15 cellular contexts compared by ENCODE assay signal in the genomic region with DNA sequence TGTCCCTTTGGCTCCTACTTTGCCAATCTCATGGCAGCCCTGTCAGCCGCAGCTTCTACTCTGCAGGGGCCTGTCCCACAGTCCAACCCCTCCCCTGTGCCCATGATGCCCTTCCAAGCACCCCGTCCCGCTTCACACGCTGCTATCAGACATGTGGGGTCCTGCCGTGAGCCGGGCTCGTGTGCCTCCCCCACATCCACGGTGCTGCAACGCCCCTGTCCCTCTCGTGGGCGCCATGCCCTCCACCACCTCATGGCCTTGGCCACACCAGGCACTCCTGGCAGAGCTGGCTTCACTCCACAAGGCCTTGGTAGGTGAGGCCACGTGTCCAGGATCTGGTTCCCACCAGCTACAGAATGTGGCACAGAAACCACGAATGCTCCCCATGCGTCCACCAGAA. TPM values are rescaled to one million over a fixed set of nuclear protein-coding genes. Genes with fewer than 3 reads are reported as not detected.
DNase-seq lines count a peak whose midpoint lies in the region; ATAC-seq and TF ChIP-seq lines count a peak whose summit lies in the region.
"Had no signal": no experiment of that assay in that cellular context is flagged by ENCODE, and none has a peak within 500 bp of the region (broad histone marks: within the 10 kb centered on the region; RNA-seq: fewer than 3 reads in every experiment).

No MANE protein-coding gene starts in this region.

- peaks cover 3% of the 10 kb centered on the region for H3K4me1 Mint-ChIP-seq in endothelial cell (ENCODE audit: unreplicated experiment)
- H3K4me1 Mint-ChIP-seq in stimulated activated naive B cell treated with anti-CD40 and anti-IgM and Interleukin-4, amounts not matched to agents 10 μg/mL and 1 μg/mL and 100 μg/mL, for 72 hours: peaks cover 4 to 6% of the 10 kb centered on the region in 2 donors

- no peak overlapping the region for H3K27ac ChIP-seq in IMR-90 (ENCODE audit: insufficient read depth, low read length)
- H3K27ac ChIP-seq in WERI-Rb-1: peak overlapping the region; percentile 100
- no peak overlapping the region for H3K27ac ChIP-seq in trophoblast cell (ENCODE audit: low read depth, low read length)
- H3K27ac ChIP-seq: GM23248 had no signal

- no peak overlapping the region for H3K27ac Mint-ChIP-seq in endothelial cell (ENCODE audit: unreplicated experiment)
- peak overlapping the region; percentile 15 for H3K27ac Mint-ChIP-seq in stimulated activated naive B cell treated with anti-CD40 and anti-IgM and Interleukin-4, amounts not matched to agents 10 μg/mL and 1 μg/mL and 100 μg/mL, for 72 hours
- H3K27ac Mint-ChIP-seq: CD4-positive, alpha-beta memory T cell had no signal

- no peak overlapping the region for H4K91ac ChIP-seq in IMR-90 (ENCODE audit: insufficient read depth, low read depth, low read length)
- H4K91ac ChIP-seq in trophoblast cell (ENCODE audit: low read depth, low read length): no peak overlapping the region

- H3K9me3 Mint-ChIP-seq in endothelial cell (ENCODE audit: unreplicated experiment): no peaks in the 10 kb centered on the region
- H3K9me3 Mint-ChIP-seq in stimulated activated naive B cell treated with anti-CD40 and anti-IgM and Interleukin-4, amounts not matched to agents 10 μg/mL and 1 μg/mL and 100 μg/mL, for 72 hours: no peaks in the 10 kb centered on the region
- H3K9me3 Mint-ChIP-seq: CD4-positive, alpha-beta memory T cell had no signal

- H3K4me3 ChIP-seq in IMR-90 (ENCODE audit: insufficient read depth, low read depth, low read length) (no peak overlapping the region), WERI-Rb-1 (ENCODE audit: low read depth, low read length) (no peak overlapping the region), trophoblast cell (ENCODE audit: low read depth, low read length) (no peak overlapping the region)
- H3K4me3 ChIP-seq: GM23248 had no signal

- no peaks in the 10 kb centered on the region for H3K9me3 ChIP-seq in IMR-90 (ENCODE audit: control insufficient read depth, insufficient read depth, low read length)
- H3K9me3 ChIP-seq in WERI-Rb-1 (ENCODE audit: severe bottlenecking): no peaks in the 10 kb centered on the region
- peaks cover 6% of the 10 kb centered on the region for H3K9me3 ChIP-seq in trophoblast cell (ENCODE audit: insufficient read depth, low read depth, low read length)

- H3K4me1 ChIP-seq in IMR-90 (ENCODE audit: control insufficient read depth, insufficient read depth, low read length) (peaks cover 2% of the 10 kb centered on the region; the same call in 1 of the 2 replicates), trophoblast cell (ENCODE audit: control insufficient read depth in 1 of 2, insufficient read depth in 2 of 2, low read length in 2 of 2) (no peaks in the 10 kb centered on the region)

- H3K36me3 ChIP-seq in IMR-90 (ENCODE audit: control insufficient read depth, insufficient read depth, low read length): peaks cover 28% of the 10 kb centered on the region
- peaks cover 32% of the 10 kb centered on the region for H3K36me3 ChIP-seq in WERI-Rb-1
- H3K36me3 ChIP-seq in trophoblast cell (ENCODE audit: control insufficient read depth in 1 of 2, insufficient read depth in 2 of 2, low read length in 2 of 2): peaks cover 34 to 49% of the 10 kb centered on the region in 2 experiments

- DNase-seq in IMR-90 (no peak), WERI-Rb-1 (no peak), endothelial cell (ENCODE audit: low spot score) (no peak), trophoblast cell (no peak), activated gamma-delta T cell treated with Interleukin-2 at 50 U/mL for 16 hours (no peak)
- DNase-seq in stimulated activated naive B cell treated with anti-CD40 and anti-IgM and Interleukin-4, amounts not matched to agents 10 μg/mL and 1 μg/mL and 100 μg/mL, for 72 hours: no peak
- DNase-seq in activated effector memory CD4-positive, alpha-beta T cell treated with anti-CD3 and anti-CD28 coated beads, Interleukin-2, amount 50 U/mL, for 16 hours: no peak
- DNase-seq: Calu3, COR-L47, DMS53, DMS79 treated with DMSO at 0.1 percent for 48 hours, GM23248, H7, HCEC 1CT had no signal

- no peak overlapping the region for H3K4me2 ChIP-seq in IMR-90 (ENCODE audit: low read depth, low read length)
- no peak overlapping the region for H3K4me2 ChIP-seq in trophoblast cell (ENCODE audit: low read length)

- no TSS peak for BruUV-seq in IMR-90 (replicated peaks; lab: Mats Ljungman, UMichigan)

- no peaks in the 10 kb centered on the region for H3K27me3 ChIP-seq in IMR-90 (ENCODE audit: control insufficient read depth, insufficient read depth, low read length)
- H3K27me3 ChIP-seq in WERI-Rb-1 (ENCODE audit: insufficient read depth, low read depth, severe bottlenecking): no peaks in the 10 kb centered on the region
- H3K27me3 ChIP-seq in trophoblast cell (ENCODE audit: insufficient read depth, low read length): no peaks in the 10 kb centered on the region

- H3K9ac ChIP-seq in IMR-90 (ENCODE audit: low read depth, low read length): no peak overlapping the region
- no peak overlapping the region for H3K9ac ChIP-seq in trophoblast cell (ENCODE audit: low read length)
- H3K9ac ChIP-seq: GM23248 had no signal

- no peak overlapping the region for H2BK20ac ChIP-seq in IMR-90 (ENCODE audit: low read depth, low read length)

- peaks cover 9% of the 10 kb centered on the region for H3K36me3 Mint-ChIP-seq in endothelial cell (ENCODE audit: low read depth, unreplicated experiment)
- H3K36me3 Mint-ChIP-seq in stimulated activated naive B cell treated with anti-CD40 and anti-IgM and Interleukin-4, amounts not matched to agents 10 μg/mL and 1 μg/mL and 100 μg/mL, for 72 hours: peaks cover 33 to 40% of the 10 kb centered on the region in 2 donors

- no peak overlapping the region for H4K8ac ChIP-seq in IMR-90 (ENCODE audit: low read depth in 2 of 2, low read length in 2 of 2)
- no peak overlapping the region for H4K8ac ChIP-seq in trophoblast cell (ENCODE audit: low read depth, low read length)

- H3K14ac ChIP-seq in IMR-90 (replicated peaks; ENCODE audit: low read depth, low read length): no peak overlapping the region
- H3K14ac ChIP-seq in trophoblast cell (ENCODE audit: low read length): no peak overlapping the region

- TF ChIP-seq CTCF in IMR-90 (conservative IDR thresholded peaks at IDR 0.05; ENCODE audit: low read depth, low read length) (no peak), WERI-Rb-1 (IDR thresholded peaks at IDR 0.05; ENCODE audit: low read depth, low read length) (no peak), endothelial cell (IDR thresholded peaks at IDR 0.05; ENCODE audit: unreplicated experiment) (no peak)

- CTCF ChIA-PET in IMR-90 (lab: Yijun Ruan, JAX): no interaction called here

- H3K9me1 ChIP-seq in IMR-90 (ENCODE audit: insufficient read depth, low read length): no peaks in the 10 kb centered on the region

- no peak overlapping the region for H4K12ac ChIP-seq in trophoblast cell (ENCODE audit: low read depth, low read length)

- H2AK9ac ChIP-seq in IMR-90 (replicated peaks; ENCODE audit: low read depth, low read length, poor library complexity): peak overlapping the region; percentile 28

- POLR2A ChIA-PET in IMR-90 (lab: Charles Lee; ENCODE audit: unreplicated experiment): no interaction called here

- dilution Hi-C loops in IMR-90 (cut with HindIII; ENCODE audit: low sequenced_read_pairs, unreplicated experiment): no loop called here

- H2BK15ac ChIP-seq in IMR-90 (ENCODE audit: low read depth, low read length): no peak overlapping the region

- no peak for TF ChIP-seq POLR2A in IMR-90 (IDR thresholded peaks at IDR 0.05; ENCODE audit: low read depth, low read length)

- no peaks in the 10 kb centered on the region; the same call in 1 of the 2 replicates for H4K20me1 ChIP-seq in IMR-90 (ENCODE audit: insufficient read depth, low read length)

- no peak overlapping the region for H3K4ac ChIP-seq in IMR-90 (ENCODE audit: low read depth, low read length)
- H3K4ac ChIP-seq in trophoblast cell (ENCODE audit: low read depth, low read length): no peak overlapping the region

- no peak for TF ChIP-seq RAD21 in IMR-90 (IDR thresholded peaks at IDR 0.05; ENCODE audit: low read length)

- intact Hi-C loops in IMR-90 (cut with micrococcal nuclease): no loop called here

- H2BK12ac ChIP-seq in trophoblast cell (ENCODE audit: low read length): no peak overlapping the region

- in situ Hi-C loops in IMR-90 (cut with MboI; ENCODE audit: low sequenced_read_pairs): no loop called here

- WGBS in IMR-90 (ENCODE audit: extremely low coverage in 2 of 2, insufficient read length in 1 of 2), 2 experiments: 93% methylated on average over 14 of the region's 14 CpGs; no CpG with 5 or more reads in 1 of the 2 experiments
- WGBS in trophoblast cell (ENCODE audit: extremely low coverage, insufficient coverage, insufficient read length): no CpG with 5 or more reads among the region's 14 CpGs

- peaks cover 15% of the 10 kb centered on the region for H3K27me3 Mint-ChIP-seq in endothelial cell (ENCODE audit: unreplicated experiment)
- H3K27me3 Mint-ChIP-seq in stimulated activated naive B cell treated with anti-CD40 and anti-IgM and Interleukin-4, amounts not matched to agents 10 μg/mL and 1 μg/mL and 100 μg/mL, for 72 hours: no peaks in the 10 kb centered on the region
- H3K27me3 Mint-ChIP-seq: CD4-positive, alpha-beta memory T cell had no signal

- peak overlapping the region; percentile 33 for H3K4me3 Mint-ChIP-seq in endothelial cell (ENCODE audit: unreplicated experiment)
- H3K4me3 Mint-ChIP-seq in stimulated activated naive B cell treated with anti-CD40 and anti-IgM and Interleukin-4, amounts not matched to agents 10 μg/mL and 1 μg/mL and 100 μg/mL, for 72 hours: no peak overlapping the region
- H3K4me3 Mint-ChIP-seq: CD4-positive, alpha-beta memory T cell had no signal

- no peak overlapping the region for H2BK5ac ChIP-seq in IMR-90 (ENCODE audit: low read depth, low read length, poor library complexity, severe bottlenecking)
- no peak overlapping the region for H2BK5ac ChIP-seq in trophoblast cell (ENCODE audit: low read depth, low read length, poor library complexity)

- H3K79me1 ChIP-seq in IMR-90 (ENCODE audit: low read depth in 1 of 2, low read length in 2 of 2) (no peaks in the 10 kb centered on the region), trophoblast cell (ENCODE audit: low read length) (no peaks in the 10 kb centered on the region)

- no peak overlapping the region for H3K56ac ChIP-seq in IMR-90 (ENCODE audit: extremely low read depth, insufficient read depth, low read length)

- H2AFZ ChIP-seq in IMR-90 (replicated peaks; ENCODE audit: low read length, poor library complexity) (no peak overlapping the region), trophoblast cell (ENCODE audit: insufficient read depth, low read length, poor library complexity) (no peak overlapping the region)
- H2AFZ ChIP-seq: GM23248 had no signal

- no peak overlapping the region for H4K5ac ChIP-seq in IMR-90 (ENCODE audit: low read depth, low read length)

- no peak overlapping the region for H3K23ac ChIP-seq in IMR-90 (ENCODE audit: low read depth, low read length)
- H3K23ac ChIP-seq in trophoblast cell (ENCODE audit: low read length): no peak overlapping the region

- no peaks in the 10 kb centered on the region for H3K79me2 ChIP-seq in trophoblast cell (ENCODE audit: control insufficient read depth, insufficient read depth, low read length, poor library complexity)

- H3K18ac ChIP-seq in IMR-90 (ENCODE audit: low read depth, low read length): no peak overlapping the region
- H3K18ac ChIP-seq in trophoblast cell (ENCODE audit: low read length): no peak overlapping the region

- H2AK5ac ChIP-seq in IMR-90 (ENCODE audit: low read depth, low read length) (no peak overlapping the region), trophoblast cell (ENCODE audit: low read length) (no peak overlapping the region)

- H2BK120ac ChIP-seq in IMR-90 (ENCODE audit: low read depth, low read length): no peak overlapping the region
- H2BK120ac ChIP-seq in trophoblast cell (ENCODE audit: insufficient read depth, low read length, poor library complexity): no peak overlapping the region

- ATAC-seq in IMR-90 (ENCODE audit: low read depth): no peak
- ATAC-seq in stimulated activated naive B cell treated with anti-CD40 and anti-IgM and Interleukin-4, amounts not matched to agents 10 μg/mL and 1 μg/mL and 100 μg/mL, for 72 hours (replicated peaks): no peak

RNA-seq across cellular contexts. Expression of gene CHID1, which starts 23.0 kb away (rescaled TPM):
- total RNA-seq in IMR-90 (2012; rRNA removed): 30.3 and 34.2 TPM in 2 replicates
- polyA plus RNA-seq in IMR-90 (2012; rRNA removed): 121 and 140 TPM in 2 replicates
- polyA plus RNA-seq in IMR-90 (2012; cell fraction: cytosol; rRNA removed): 278 and 288 TPM in 2 replicates
- polyA plus RNA-seq in IMR-90 (2012; cell fraction: nucleus; rRNA removed; ENCODE audit: low replicate concordance): 60.7 and 79.7 TPM in 2 replicates
- total RNA-seq in endothelial cell (ENCODE audit: unreplicated experiment): 69.3 TPM
- 52.9 and 53.1 TPM in 2 replicates for polyA plus RNA-seq in trophoblast cell (2013)

RNA-seq across cellular contexts. Expression of gene AP2A2, which starts 38.1 kb away (rescaled TPM):
- 19.9 and 20.3 TPM in 2 replicates for total RNA-seq in IMR-90 (2012; rRNA removed)
- 49.0 and 53.6 TPM in 2 replicates for polyA plus RNA-seq in IMR-90 (2012; rRNA removed)
- polyA plus RNA-seq in IMR-90 (2012; cell fraction: cytosol; rRNA removed): 46.9 and 51.2 TPM in 2 replicates
- polyA plus RNA-seq in IMR-90 (2012; cell fraction: nucleus; rRNA removed; ENCODE audit: low replicate concordance): 155 and 163 TPM in 2 replicates
- total RNA-seq in endothelial cell (ENCODE audit: unreplicated experiment): 287 TPM
- polyA plus RNA-seq in trophoblast cell (2013): 56.6 and 65.3 TPM in 2 replicates

RNA-seq across cellular contexts. Expression of gene TSPAN4, which starts 44.9 kb away (rescaled TPM):
- total RNA-seq in IMR-90 (2012; rRNA removed) (143 and 161 TPM in 2 replicates), endothelial cell (ENCODE audit: unreplicated experiment) (26.4 TPM)
- polyA plus RNA-seq in IMR-90 (2012; rRNA removed): 293 and 327 TPM in 2 replicates
- 286 and 483 TPM in 2 replicates for polyA plus RNA-seq in IMR-90 (2012; cell fraction: cytosol; rRNA removed)
- 295 and 963 TPM in 2 replicates for polyA plus RNA-seq in IMR-90 (2012; cell fraction: nucleus; rRNA removed; ENCODE audit: low replicate concordance)
- 18.2 and 20.5 TPM in 2 replicates for polyA plus RNA-seq in trophoblast cell (2013)

RNA-seq across cellular contexts. Expression of gene POLR2L, which starts 45.3 kb away (rescaled TPM):
- total RNA-seq in IMR-90 (2012; rRNA removed) (44.4 and 123 TPM in 2 replicates), endothelial cell (ENCODE audit: unreplicated experiment) (76.7 TPM)
- polyA plus RNA-seq in IMR-90 (2012; rRNA removed): 416 and 907 TPM in 2 replicates
- 193 and 430 TPM in 2 replicates for polyA plus RNA-seq in IMR-90 (2012; cell fraction: cytosol; rRNA removed)
- 27.7 and 112 TPM in 2 replicates for polyA plus RNA-seq in IMR-90 (2012; cell fraction: nucleus; rRNA removed; ENCODE audit: low replicate concordance)
- polyA plus RNA-seq in trophoblast cell (2013): 179 and 185 TPM in 2 replicates

RNA-seq across cellular contexts. Expression of gene CD151, which starts 54.8 kb away (rescaled TPM):
- total RNA-seq in IMR-90 (2012; rRNA removed) (789 and 1,150 TPM in 2 replicates), endothelial cell (ENCODE audit: unreplicated experiment) (49.6 TPM)
- polyA plus RNA-seq in IMR-90 (2012; rRNA removed): 1,267 and 1,435 TPM in 2 replicates
- 933 and 2,823 TPM in 2 replicates for polyA plus RNA-seq in IMR-90 (2012; cell fraction: cytosol; rRNA removed)
- polyA plus RNA-seq in IMR-90 (2012; cell fraction: nucleus; rRNA removed; ENCODE audit: low replicate concordance): 859 and 2,218 TPM in 2 replicates
- polyA plus RNA-seq in trophoblast cell (2013): 171 and 180 TPM in 2 replicates

Comparison
In these comparisons a context has a peak if more than half of its experiments do, and no peak if none do; other contexts are left out.
1. RNA of gene AP2A2, which starts 38.1 kb away (total RNA-seq): 287 TPM in endothelial cell (single experiment); 19.9 to 20.3 TPM in IMR-90; every median in the first group is over 10 times any median in the second.